ENCODE assay signal across 8 cellular contexts in genomic region chr7:17130281-17131059, GRCh38.
DNase-seq lines count a peak whose midpoint lies in the region; ATAC-seq, FAIRE-seq and TF ChIP-seq lines count a peak whose summit lies in the region.

No MANE protein-coding gene starts in this region.

- CTCF ChIA-PET in Calu3 (lab: Charles Lee) (interaction anchor here (0.6 to 3.5 kb wide), 21 partner anchors 8 to 181 kb away, joined by 3 to 29 read pairs (median 5); partner anchors contain the start of gene AHR), endothelial cell of umbilical vein (lab: Charles Lee) (interaction anchor here (0.8 to 1.6 kb wide), 10 partner anchors 9 to 171 kb away, joined by 3 to 11 read pairs (median 4); no protein-coding TSS in a partner anchor)
- CTCF ChIA-PET in naive thymus-derived CD4-positive, alpha-beta T cell (lab: Charles Lee) = no interaction called here

- DNase-seq in Calu3 = peak; percentile 78
- DNase-seq in LHCN-M2 (ENCODE audit: low read depth) = peak; percentile 85
- DNase-seq in endothelial cell of umbilical vein (ENCODE audit: low read depth, low spot score) = peak; percentile 81
- DNase-seq in naive thymus-derived CD4-positive, alpha-beta T cell = no peak
- no peak for DNase-seq in NCI-H774 (lab: John Stamatoyannopoulos, UW)
- DNase-seq in NCI-H2227 (lab: John Stamatoyannopoulos, UW; ENCODE audit: unreplicated experiment) = no peak
- no peak for DNase-seq in activated CD4-positive, alpha-beta T cell treated with anti-CD3 and anti-CD28 coated beads for 1 hour
- no peak for DNase-seq in GM10266 (ENCODE audit: extremely low spot score)

- peak overlapping the region; percentile 62 for H3K4me3 Mint-ChIP-seq in Calu3 (ENCODE audit: low read depth, unreplicated experiment)
- H3K4me3 Mint-ChIP-seq in naive thymus-derived CD4-positive, alpha-beta T cell = peak overlapping the region in 7 of 10 donors; percentile 8 to 49 (median 16)

- no peaks in the 10 kb centered on the region for H3K36me3 ChIP-seq in endothelial cell of umbilical vein (ENCODE audit: control insufficient read depth in 2 of 2, extremely low read depth in 1 of 2, insufficient read depth in 2 of 2, low read length in 2 of 2)
- H3K36me3 ChIP-seq in naive thymus-derived CD4-positive, alpha-beta T cell (ENCODE audit: control insufficient read depth in 2 of 3, insufficient read depth in 3 of 3, low read length in 3 of 3) = no peaks in the 10 kb centered on the region

- FAIRE-seq in endothelial cell of umbilical vein (lab: Jason Lieb, UNC) = peak; percentile 59

- POLR2A ChIA-PET in endothelial cell of umbilical vein (lab: Charles Lee) = no interaction called here
- POLR2A ChIA-PET in naive thymus-derived CD4-positive, alpha-beta T cell (lab: Charles Lee) = interaction anchor here (1.3 kb wide), 1 partner anchor 10 kb away, joined by 3 read pairs; no protein-coding TSS in a partner anchor

- intact Hi-C loops in Calu3 (cut with micrococcal nuclease; ENCODE audit: unreplicated experiment) = loop anchor here (1.0 to 10.0 kb wide), 7 partner anchors 31 to 326 kb away; partner anchors contain the start of gene AGR2
- intact Hi-C loops in endothelial cell of umbilical vein (cut with micrococcal nuclease) = no loop called here
- intact Hi-C loops in naive thymus-derived CD4-positive, alpha-beta T cell (cut with micrococcal nuclease) = loop anchor here in 1 of 2 donors (10.0 kb wide), 1 partner anchor 126 kb away; no protein-coding TSS in a partner anchor

- no peaks in the 10 kb centered on the region for H4K20me1 ChIP-seq in endothelial cell of umbilical vein (replicated peaks; ENCODE audit: control insufficient read depth, extremely low read depth, insufficient read depth, low read length)

- peak; percentile 32 for ATAC-seq in naive thymus-derived CD4-positive, alpha-beta T cell

- H3K4me2 ChIP-seq in endothelial cell of umbilical vein (ENCODE audit: insufficient read depth, low read length) = peak overlapping the region; percentile 26

- peak overlapping the region; percentile 100 for H3K27ac Mint-ChIP-seq in Calu3 (ENCODE audit: unreplicated experiment)
- H3K27ac Mint-ChIP-seq in naive thymus-derived CD4-positive, alpha-beta T cell = no peak overlapping the region

- no peaks in the 10 kb centered on the region for H3K9me3 ChIP-seq in endothelial cell of umbilical vein (replicated peaks; ENCODE audit: control insufficient read depth, insufficient read depth, low read length)
- no peaks in the 10 kb centered on the region for H3K9me3 ChIP-seq in naive thymus-derived CD4-positive, alpha-beta T cell (ENCODE audit: control insufficient read depth in 2 of 3, low read length in 3 of 3)

- H3K9me3 Mint-ChIP-seq in Calu3 (ENCODE audit: low read depth, unreplicated experiment) = no peaks in the 10 kb centered on the region
- H3K9me3 Mint-ChIP-seq in naive thymus-derived CD4-positive, alpha-beta T cell = peaks cover 0 to 4% (median 0%) of the 10 kb centered on the region in 11 donors

- H3K36me3 Mint-ChIP-seq in Calu3 (ENCODE audit: insufficient read depth, unreplicated experiment) = peaks cover 44% of the 10 kb centered on the region
- peaks cover 0 to 29% (median 0%) of the 10 kb centered on the region in 5 donors for H3K36me3 Mint-ChIP-seq in naive thymus-derived CD4-positive, alpha-beta T cell

- BruUV-seq in Calu3 (replicated peaks; lab: Mats Ljungman, UMichigan) (no TSS peak), endothelial cell of umbilical vein (replicated peaks; lab: Mats Ljungman, UMichigan) (no TSS peak)

- peaks cover 86% of the 10 kb centered on the region for H3K4me1 Mint-ChIP-seq in Calu3 (ENCODE audit: low read depth, unreplicated experiment)
- H3K4me1 Mint-ChIP-seq in naive thymus-derived CD4-positive, alpha-beta T cell = peaks cover 4 to 38% (median 11%) of the 10 kb centered on the region in 7 donors

- TF ChIP-seq CTCF in Calu3 (IDR thresholded peaks at IDR 0.05; ENCODE audit: unreplicated experiment) (no peak), endothelial cell of umbilical vein (IDR thresholded peaks at IDR 0.05; ENCODE audit: extremely low read depth in 1 of 2, insufficient read depth in 1 of 2, low read depth in 1 of 2, low read length in 2 of 2) (no peak), GM10266 (IDR thresholded peaks at IDR 0.05; ENCODE audit: control insufficient read depth, insufficient read depth, low read depth, missing control alignments) (no peak)

- H3K27me3 ChIP-seq in endothelial cell of umbilical vein (ENCODE audit: control insufficient read depth in 2 of 2, insufficient read depth in 2 of 2, low read length in 2 of 2) = no peaks in the 10 kb centered on the region
- H3K27me3 ChIP-seq in naive thymus-derived CD4-positive, alpha-beta T cell (ENCODE audit: control insufficient read depth in 2 of 2, insufficient read depth in 2 of 2, low read length in 2 of 2) = no peaks in the 10 kb centered on the region

- H3K4me3 ChIP-seq in endothelial cell of umbilical vein (replicated peaks in 1 of 3; ENCODE audit: insufficient read depth in 1 of 3, low read depth in 1 of 3, low read length in 3 of 3) = peak overlapping the region in 1 of 3 experiments; percentile 8
- no peak overlapping the region for H3K4me3 ChIP-seq in naive thymus-derived CD4-positive, alpha-beta T cell (ENCODE audit: low read length)

- H2AFZ ChIP-seq in endothelial cell of umbilical vein (ENCODE audit: low read depth, low read length) = peak overlapping the region; percentile 91

- H3K27ac ChIP-seq in endothelial cell of umbilical vein (ENCODE audit: insufficient read depth, low read depth, low read length) = no peak overlapping the region
- no peak overlapping the region for H3K27ac ChIP-seq in naive thymus-derived CD4-positive, alpha-beta T cell (ENCODE audit: low read depth, low read length)

- no peak overlapping the region for H3K9ac ChIP-seq in endothelial cell of umbilical vein (replicated peaks; ENCODE audit: extremely low read depth, insufficient read depth, low read length)

- TF ChIP-seq POLR2A in endothelial cell of umbilical vein (IDR thresholded peaks at IDR 0.05; ENCODE audit: low read depth, low read length) = no peak

- no peaks in the 10 kb centered on the region for H3K4me1 ChIP-seq in endothelial cell of umbilical vein (ENCODE audit: control insufficient read depth, extremely low read depth, insufficient read depth, low read length)
- no peaks in the 10 kb centered on the region for H3K4me1 ChIP-seq in naive thymus-derived CD4-positive, alpha-beta T cell (ENCODE audit: control insufficient read depth in 2 of 2, insufficient read depth in 2 of 2, low read length in 2 of 2)

- dilution Hi-C loops in endothelial cell of umbilical vein (cut with MboI; ENCODE audit: extremely low pct_ligation_motif_present, low sequenced_read_pairs) = no loop called here

- H3K9me1 ChIP-seq in endothelial cell of umbilical vein (replicated peaks; ENCODE audit: control insufficient read depth, extremely low read depth, insufficient read depth, low read length) = no peaks in the 10 kb centered on the region

- H3K27me3 Mint-ChIP-seq in Calu3 (ENCODE audit: unreplicated experiment) = no peaks in the 10 kb centered on the region
- no peaks in the 10 kb centered on the region for H3K27me3 Mint-ChIP-seq in naive thymus-derived CD4-positive, alpha-beta T cell

- no peaks in the 10 kb centered on the region for H3K79me2 ChIP-seq in endothelial cell of umbilical vein (ENCODE audit: control insufficient read depth, insufficient read depth, low read length)

TF ChIP-seq in endothelial cell of umbilical vein, 7 proteins besides CTCF, POLR2A, EP300 and RAD21:
- TF ChIP-seq JUN (IDR thresholded peaks at IDR 0.05; ENCODE audit: borderline replicate concordance, insufficient read depth, insufficient read length, low read depth) (no peak), FOS (IDR thresholded peaks at IDR 0.05; ENCODE audit: borderline replicate concordance, insufficient read depth, low read length) (no peak), MYC (IDR thresholded peaks at IDR 0.05; ENCODE audit: low read depth, low read length) (no peak), POLR2AphosphoS5 (IDR thresholded peaks at IDR 0.05; ENCODE audit: insufficient read depth, low read depth, low read length) (no peak), EZH2 (IDR thresholded peaks at IDR 0.05; ENCODE audit: borderline replicate concordance, low read depth, low read length, severe bottlenecking) (no peak), GATA2 (IDR thresholded peaks at IDR 0.05; ENCODE audit: insufficient read depth, insufficient read length, low read depth, low read length) (no peak)
- TF ChIP-seq, protein P1, sequence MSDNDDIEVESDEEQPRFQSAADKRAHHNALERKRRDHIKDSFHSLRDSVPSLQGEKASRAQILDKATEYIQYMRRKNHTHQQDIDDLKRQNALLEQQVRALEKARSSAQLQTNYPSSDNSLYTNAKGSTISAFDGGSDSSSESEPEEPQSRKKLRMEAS (IDR thresholded peaks at IDR 0.05; ENCODE audit: insufficient read depth, insufficient read length) = no peak

Comparison
In these comparisons a context has a peak if more than half of its experiments do, and no peak if none do; other contexts are left out.
1. DNase-seq: peak in Calu3 (single experiment), LHCN-M2 (single experiment) and endothelial cell of umbilical vein (single experiment); none in naive thymus-derived CD4-positive, alpha-beta T cell (0 of 9), NCI-H774 (single experiment), NCI-H2227 (single experiment), activated CD4-positive, alpha-beta T cell treated with anti-CD3 and anti-CD28 coated beads for 1 hour (single experiment) and GM10266 (single experiment).